8 cellular contexts compared by ENCODE assay signal in genomic region chr9:26947736-26948135, GRCh38. TPM values are rescaled to one million over a fixed set of nuclear protein-coding genes. Genes with fewer than 3 reads are reported as not detected.
A peak's percentile ranks its signal among the peaks of the same experiment; 100 is the strongest.
DNase-seq lines count a peak whose midpoint lies in the region; ATAC-seq, FAIRE-seq and TF ChIP-seq lines count a peak whose summit lies in the region.

No MANE protein-coding gene starts in this region.

- H3K27ac Mint-ChIP-seq in stimulated activated naive B cell treated with anti-CD40 and anti-IgM and Interleukin-4, amounts not matched to agents 10 μg/mL and 1 μg/mL and 100 μg/mL, for 72 hours, result peak overlapping the region; percentile 99

- H3K9ac ChIP-seq in keratinocyte (ENCODE audit: control insufficient read depth, extremely low read depth, insufficient read depth, low read length), result peak overlapping the region; percentile 99

- H3K27me3 Mint-ChIP-seq in stimulated activated naive B cell treated with anti-CD40 and anti-IgM and Interleukin-4, amounts not matched to agents 10 μg/mL and 1 μg/mL and 100 μg/mL, for 72 hours, result peaks cover 0 to 5% of the 10 kb centered on the region in 2 donors

- peak overlapping the region; percentile 90 to 92 for H3K4me3 Mint-ChIP-seq in stimulated activated naive B cell treated with anti-CD40 and anti-IgM and Interleukin-4, amounts not matched to agents 10 μg/mL and 1 μg/mL and 100 μg/mL, for 72 hours

- H3K4me3 ChIP-seq in keratinocyte (ENCODE audit: control insufficient read depth in 2 of 3, extremely low read depth in 1 of 3, insufficient read depth in 2 of 3, low read depth in 1 of 3, low read length in 3 of 3), result peak overlapping the region; percentile 83 to 86 (median 85)

- TF ChIP-seq CTCF in keratinocyte (optimal IDR thresholded peaks at IDR 0.05 in 1 of 3, IDR thresholded peaks at IDR 0.05 in 1 of 3, conservative IDR thresholded peaks at IDR 0.05 in 1 of 3; ENCODE audit: extremely low read depth in 1 of 3, insufficient read depth in 2 of 3, low read length in 3 of 3), result no peak

- H3K9me1 ChIP-seq in keratinocyte (ENCODE audit: control insufficient read depth, extremely low read depth, insufficient read depth, low read length), result no peaks in the 10 kb centered on the region

- H3K79me2 ChIP-seq in keratinocyte (ENCODE audit: control insufficient read depth, insufficient read depth, low read length), result peaks cover 42% of the 10 kb centered on the region

- H3K36me3 Mint-ChIP-seq in stimulated activated naive B cell treated with anti-CD40 and anti-IgM and Interleukin-4, amounts not matched to agents 10 μg/mL and 1 μg/mL and 100 μg/mL, for 72 hours, result peaks cover 7 to 9% of the 10 kb centered on the region in 2 donors

- H3K4me1 Mint-ChIP-seq in stimulated activated naive B cell treated with anti-CD40 and anti-IgM and Interleukin-4, amounts not matched to agents 10 μg/mL and 1 μg/mL and 100 μg/mL, for 72 hours, result peaks cover 15 to 28% of the 10 kb centered on the region in 2 donors

- H3K27me3 ChIP-seq in keratinocyte (ENCODE audit: control insufficient read depth, extremely low read depth, insufficient read depth, low read length), result no peaks in the 10 kb centered on the region

- peaks cover 19% of the 10 kb centered on the region for H3K4me1 ChIP-seq in keratinocyte (ENCODE audit: control insufficient read depth, extremely low read depth, insufficient read depth, low read length)

- peak overlapping the region; percentile 87 for H3K4me2 ChIP-seq in keratinocyte (ENCODE audit: control insufficient read depth, extremely low read depth, insufficient read depth, low read depth, low read length)

- TF ChIP-seq POLR2A in H54 (IDR thresholded peaks at IDR 0.05; ENCODE audit: low read depth, low read length), result no peak

- peak overlapping the region; percentile 97 for H2AFZ ChIP-seq in keratinocyte (ENCODE audit: control insufficient read depth, low read length)

- DNase-seq in activated effector memory CD4-positive, alpha-beta T cell treated with anti-CD3 and anti-CD28 coated beads, Interleukin-2, amount 50 U/mL, for 16 hours, result peak; percentile 73
- no peak for DNase-seq in activated effector memory CD4-positive, alpha-beta T cell treated with Interleukin-2 at 50 U/mL for 16 hours
- DNase-seq in activated T-helper 9 cell treated with anti-CD3 and anti-CD28 coated beads, Interleukin-2, amount 50 U/mL, for 16 hours (ENCODE audit: low read depth), result peak; percentile 13
- DNase-seq in keratinocyte (ENCODE audit: low read depth, low spot score), result no peak
- no peak for DNase-seq in stimulated activated naive B cell treated with anti-CD40 and anti-IgM and Interleukin-4, amounts not matched to agents 10 μg/mL and 1 μg/mL and 100 μg/mL, for 72 hours
- DNase-seq in H54 (ENCODE audit: insufficient read length, low spot score), result no peak
- DNase-seq in effector CD8-positive, alpha-beta T cell (lab: John Stamatoyannopoulos, UW), result no peak

- no peaks in the 10 kb centered on the region for H4K20me1 ChIP-seq in keratinocyte (ENCODE audit: control insufficient read depth, extremely low read depth, insufficient read depth, low read length)

- H3K27ac ChIP-seq in keratinocyte (ENCODE audit: control insufficient read depth, insufficient read depth, low read length), result peak overlapping the region; percentile 99

- peaks cover 0 to 3% of the 10 kb centered on the region in 2 experiments for H3K36me3 ChIP-seq in keratinocyte (ENCODE audit: control insufficient read depth in 2 of 2, extremely low read depth in 1 of 2, insufficient read depth in 2 of 2, low read length in 2 of 2)

- no peak for ATAC-seq in stimulated activated naive B cell treated with anti-CD40 and anti-IgM and Interleukin-4, amounts not matched to agents 10 μg/mL and 1 μg/mL and 100 μg/mL, for 72 hours (replicated peaks)
- no peak for ATAC-seq in HG02938 (IDR thresholded peaks at IDR 0.05; ENCODE audit: unreplicated experiment)

- H3K9me3 ChIP-seq in keratinocyte (ENCODE audit: control insufficient read depth, low read depth, low read length), result no peaks in the 10 kb centered on the region

- dilution Hi-C loops in keratinocyte (cut with MboI; ENCODE audit: extremely low pct_ligation_motif_present, low sequenced_read_pairs), result no loop called here

- FAIRE-seq in keratinocyte (lab: Jason Lieb, UNC) (no peak), H54 (lab: Jason Lieb, UNC) (no peak)

- H3K9me3 Mint-ChIP-seq in stimulated activated naive B cell treated with anti-CD40 and anti-IgM and Interleukin-4, amounts not matched to agents 10 μg/mL and 1 μg/mL and 100 μg/mL, for 72 hours, result no peaks in the 10 kb centered on the region

RNA-seq across cellular contexts. Expression of gene PLAA, which starts 0.7 kb away (rescaled TPM):
- polyA plus RNA-seq in keratinocyte, result 15.0 to 30.3 TPM (median 25.3 TPM) in 3 replicates
- 147 TPM for polyA plus RNA-seq in keratinocyte (2011; ENCODE audit: low read depth)
- 20.4 and 29.9 TPM in 2 replicates for polyA plus RNA-seq in keratinocyte (2011; cell fraction: cytosol; rRNA removed)
- polyA plus RNA-seq in keratinocyte (2011; cell fraction: nucleus; rRNA removed), result 23.1 and 33.2 TPM in 2 replicates
- 30.4 and 31.7 TPM in 2 replicates for polyA plus RNA-seq in keratinocyte (2012; ENCODE audit: low replicate concordance)
- 13.7 to 41.7 TPM (median 16.1 TPM) in 3 replicates for polyA minus RNA-seq in keratinocyte
- 28.2 TPM for polyA minus RNA-seq in keratinocyte (2011; cell fraction: cytosol; rRNA and poly(A)+ RNA removed)
- 19.6 and 31.6 TPM in 2 replicates for polyA minus RNA-seq in keratinocyte (2011; cell fraction: nucleus; rRNA and poly(A)+ RNA removed)

RNA-seq across cellular contexts. Expression of gene IFT74, which starts 8.5 kb away (rescaled TPM):
- polyA plus RNA-seq in keratinocyte, result 8.7 to 12.9 TPM (median 9.1 TPM) in 3 replicates
- 26.8 TPM for polyA plus RNA-seq in keratinocyte (2011; ENCODE audit: low read depth)
- 7.6 and 12.3 TPM in 2 replicates for polyA plus RNA-seq in keratinocyte (2011; cell fraction: cytosol; rRNA removed)
- polyA plus RNA-seq in keratinocyte (2011; cell fraction: nucleus; rRNA removed), result 9.0 and 12.0 TPM in 2 replicates
- 8.7 and 11.6 TPM in 2 replicates for polyA plus RNA-seq in keratinocyte (2012; ENCODE audit: low replicate concordance)
- polyA minus RNA-seq in keratinocyte, result 5.1 to 11.1 TPM (median 8.2 TPM) in 3 replicates
- polyA minus RNA-seq in keratinocyte (2011; cell fraction: cytosol; rRNA and poly(A)+ RNA removed), result 6.3 TPM
- polyA minus RNA-seq in keratinocyte (2011; cell fraction: nucleus; rRNA and poly(A)+ RNA removed), result 7.1 and 15.3 TPM in 2 replicates

RNA-seq across cellular contexts. Expression of gene CAAP1, which starts 55.1 kb away (rescaled TPM):
- polyA plus RNA-seq in keratinocyte, result 7.4 to 14.4 TPM (median 9.0 TPM) in 3 replicates
- polyA plus RNA-seq in keratinocyte (2011; ENCODE audit: low read depth), result 35.7 TPM
- polyA plus RNA-seq in keratinocyte (2011; cell fraction: cytosol; rRNA removed), result 9.2 and 14.5 TPM in 2 replicates
- 8.5 and 12.6 TPM in 2 replicates for polyA plus RNA-seq in keratinocyte (2011; cell fraction: nucleus; rRNA removed)
- 9.7 and 10.3 TPM in 2 replicates for polyA plus RNA-seq in keratinocyte (2012; ENCODE audit: low replicate concordance)
- polyA minus RNA-seq in keratinocyte, result 0.98 to 4.8 TPM (median 2.6 TPM) in 3 replicates
- polyA minus RNA-seq in keratinocyte (2011; cell fraction: cytosol; rRNA and poly(A)+ RNA removed), result 12.5 TPM
- 5.9 and 7.6 TPM in 2 replicates for polyA minus RNA-seq in keratinocyte (2011; cell fraction: nucleus; rRNA and poly(A)+ RNA removed)

RNA-seq across cellular contexts. Expression of gene LRRC19, which starts 57.7 kb away (rescaled TPM):
- polyA plus RNA-seq in keratinocyte, result not detected in 3 replicates
- polyA plus RNA-seq in keratinocyte (2011; ENCODE audit: low read depth), result not detected
- not detected in 2 replicates for polyA plus RNA-seq in keratinocyte (2011; cell fraction: cytosol; rRNA removed)
- polyA plus RNA-seq in keratinocyte (2011; cell fraction: nucleus; rRNA removed), result not detected in 2 replicates
- 0.06 TPM in 1 of 2 replicates, not detected in the other for polyA plus RNA-seq in keratinocyte (2012; ENCODE audit: low replicate concordance)
- polyA minus RNA-seq in keratinocyte, result not detected in 3 replicates
- not detected for polyA minus RNA-seq in keratinocyte (2011; cell fraction: cytosol; rRNA and poly(A)+ RNA removed)
- not detected in 2 replicates for polyA minus RNA-seq in keratinocyte (2011; cell fraction: nucleus; rRNA and poly(A)+ RNA removed)

Comparison
In these comparisons a context has a peak if more than half of its experiments do, and no peak if none do; other contexts are left out.
1. DNase-seq: peak in activated effector memory CD4-positive, alpha-beta T cell treated with anti-CD3 and anti-CD28 coated beads, Interleukin-2, amount 50 U/mL, for 16 hours (single experiment) and activated T-helper 9 cell treated with anti-CD3 and anti-CD28 coated beads, Interleukin-2, amount 50 U/mL, for 16 hours (single experiment); none in activated effector memory CD4-positive, alpha-beta T cell treated with Interleukin-2 at 50 U/mL for 16 hours (single experiment), keratinocyte (single experiment), stimulated activated naive B cell treated with anti-CD40 and anti-IgM and Interleukin-4, amounts not matched to agents 10 μg/mL and 1 μg/mL and 100 μg/mL, for 72 hours (single experiment), H54 (single experiment) and effector CD8-positive, alpha-beta T cell (single experiment).